Comparison of ENCODE assay signal across 10 cellular contexts in genomic region chr4:25813705-25814104, GRCh38. TPM values are rescaled to one million over a fixed set of nuclear protein-coding genes. Genes with fewer than 3 reads are reported as not detected.
DNase-seq lines count a peak whose midpoint lies in the region; ATAC-seq and TF ChIP-seq lines count a peak whose summit lies in the region.
"Had no signal": no experiment of that assay in that cellular context is flagged by ENCODE, and none has a peak within 500 bp of the region (broad histone marks: within the 10 kb centered on the region; RNA-seq: fewer than 3 reads in every experiment).

No MANE protein-coding gene starts in this region.

- H3K4me1 ChIP-seq in heart left ventricle (peaks cover 0 to 16% (median 11%) of the 10 kb centered on the region in 12 donors), left lung (peaks cover 3 to 19% of the 10 kb centered on the region in 2 donors)
- H3K4me1 ChIP-seq: BLaER1 had no signal

- TF ChIP-seq CTCF in heart left ventricle (IDR thresholded peaks at IDR 0.05) = no peak
- TF ChIP-seq CTCF in left lung (IDR thresholded peaks at IDR 0.05) = no peak

- H3K4me3 Mint-ChIP-seq in central memory CD8-positive, alpha-beta T cell = no peak overlapping the region

- peaks cover 39% of the 10 kb centered on the region for H3K36me3 Mint-ChIP-seq in central memory CD8-positive, alpha-beta T cell (ENCODE audit: insufficient read depth)

- TF ChIP-seq POLR2A in heart left ventricle (IDR thresholded peaks at IDR 0.05) = no peak

- no peaks in the 10 kb centered on the region for H3K4me1 Mint-ChIP-seq in central memory CD8-positive, alpha-beta T cell

- H3K9me3 ChIP-seq in heart left ventricle (no peaks in the 10 kb centered on the region), left lung (no peaks in the 10 kb centered on the region)
- H3K9me3 ChIP-seq: BLaER1 had no signal

- H3K27ac ChIP-seq in heart left ventricle (peak overlapping the region in 2 of 12 donors; percentile 42 to 54), left lung (peak overlapping the region; percentile 23 to 29)
- H3K27ac ChIP-seq: BLaER1, RWPE1 had no signal

- H3K4me3 ChIP-seq in heart left ventricle (no peak overlapping the region), left lung (no peak overlapping the region)
- H3K4me3 ChIP-seq: BLaER1 had no signal

- H3K36me3 ChIP-seq in heart left ventricle (peaks cover 0 to 8% (median 0%) of the 10 kb centered on the region in 9 donors), left lung (peaks cover 0 to 35% of the 10 kb centered on the region in 2 donors)

- peak overlapping the region; percentile 7 for H3K27ac Mint-ChIP-seq in central memory CD8-positive, alpha-beta T cell (ENCODE audit: low read depth)

- no peaks in the 10 kb centered on the region for H3K9me3 Mint-ChIP-seq in central memory CD8-positive, alpha-beta T cell

- ATAC-seq in heart left ventricle = peak; percentile 53 to 86 (median 67)
- ATAC-seq in central memory CD8-positive, alpha-beta T cell (replicated peaks; ENCODE audit: extremely low read depth, poor library complexity, severe bottlenecking) = no peak
- ATAC-seq in left lung = peak; percentile 82
- ATAC-seq in HG03108 (IDR thresholded peaks at IDR 0.05; ENCODE audit: unreplicated experiment) = no peak
- ATAC-seq in HG02884 (IDR thresholded peaks at IDR 0.05; ENCODE audit: unreplicated experiment) = no peak
- ATAC-seq in HG02885 (IDR thresholded peaks at IDR 0.05; ENCODE audit: poor library complexity, unreplicated experiment) = no peak

- 40 to 49% (median 43%) methylated on average over 5 of the region's 5 CpGs for WGBS in heart left ventricle, 4 donors

- H3K27me3 ChIP-seq in heart left ventricle (no peaks in the 10 kb centered on the region), left lung (no peaks in the 10 kb centered on the region)
- H3K27me3 ChIP-seq: BLaER1 had no signal

- intact Hi-C loops in heart left ventricle (cut with DNase I) (no loop called here), cardiac septum (cut with DNase I) (no loop called here), left lung (cut with DNase I) (no loop called here)

- H3K27me3 Mint-ChIP-seq in central memory CD8-positive, alpha-beta T cell = no peaks in the 10 kb centered on the region

- DNase-seq in heart left ventricle (no peak), cardiac septum (ENCODE audit: low spot score) (no peak), left lung (peak in 1 of 2 donors; percentile 50)
- DNase-seq in central memory CD8-positive, alpha-beta T cell (ENCODE audit: low spot score in 2 of 2) = no peak
- no peak for DNase-seq in activated naive CD4-positive, alpha-beta T cell (lab: John Stamatoyannopoulos, UW)

RNA-seq across cellular contexts. Expression of gene SEL1L3, which starts 49.1 kb away (rescaled TPM):
- 10 to 100 TPM in 2 of 9 donors, 1 to 10 TPM in 7; 2.1 to 20.7 (median 3.6) TPM for total RNA-seq in heart left ventricle
- 1 to 10 TPM; 1.1 to 2.9 TPM for polyA plus RNA-seq in heart left ventricle
- total RNA-seq in cardiac septum = 3.3 TPM
- 100 to 1,000 TPM in 1 of 2 donors, 10 to 100 TPM in 1; 88.1 to 121 TPM for total RNA-seq in left lung

Comparison
In these comparisons a context has a peak if more than half of its experiments do, and no peak if none do; other contexts are left out.
1. ATAC-seq: peak in heart left ventricle (4 of 4) and left lung (single experiment); none in central memory CD8-positive, alpha-beta T cell (single experiment), HG03108 (single experiment), HG02884 (single experiment) and HG02885 (single experiment).
2. RNA of gene SEL1L3, which starts 49.1 kb away (total RNA-seq): 88.1 to 121 TPM in left lung; 2.1 to 20.7 TPM in heart left ventricle and 3.3 TPM in cardiac septum (single experiment); every median in the first group is over 4 times any median in the second.